In the genomic region with DNA sequence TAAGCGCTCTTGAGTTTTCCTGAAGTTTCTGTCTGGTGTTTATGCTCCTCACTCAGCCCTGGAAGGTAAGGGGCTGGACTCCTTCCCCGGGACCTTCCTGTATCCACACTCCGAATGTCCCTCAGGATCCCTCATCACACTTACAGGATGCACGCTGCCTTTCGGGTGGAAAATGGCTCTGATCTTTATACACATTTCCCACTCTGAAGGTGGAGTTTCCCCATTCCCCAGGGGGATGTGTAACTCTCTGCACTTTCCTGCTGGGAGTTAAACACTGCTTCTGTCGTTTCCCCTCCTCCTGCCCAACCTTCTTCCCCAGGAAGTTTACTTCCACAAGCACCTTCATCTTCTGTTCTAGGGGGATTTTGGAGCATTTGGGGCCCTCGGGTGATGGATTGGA, we compare ENCODE assay signal across 19 cellular contexts.
"Had no signal": no experiment of that assay in that cellular context is flagged by ENCODE, and none has a peak within 500 bp of the region (broad histone marks: within the 10 kb centered on the region; RNA-seq: fewer than 3 reads in every experiment).

No MANE protein-coding gene starts in this region.

- H3K4me3 ChIP-seq: colonic mucosa, stomach, thoracic aorta had no signal

- H3K36me3 Mint-ChIP-seq: activated naive CD4-positive, alpha-beta T cell treated with anti-CD3 and anti-CD28 coated beads, Interleukin-2, amount 10 ng/mL, durations not matched to agents 7 days and 5 days; immature natural killer cell; natural killer cell treated with Interleukin-12 subunit alpha and Interleukin-12 subunit beta and Interleukin-15 and Interleukin-18, amount 100 ng/mL, for 72 hours; WTC11 had no signal

- H3K9me3 ChIP-seq: colonic mucosa, stomach, thoracic aorta had no signal

- H3K9me3 Mint-ChIP-seq: activated CD4-positive, alpha-beta memory T cell treated with anti-CD3 and anti-CD28 coated beads, Interleukin-2, amount 10 ng/mL, durations not matched to agents 7 days and 5 days; activated naive CD4-positive, alpha-beta T cell treated with anti-CD3 and anti-CD28 coated beads, Interleukin-2, amount 10 ng/mL, durations not matched to agents 7 days and 5 days; activated T-cell treated with anti-CD3 and anti-CD28 coated beads, Interleukin-2, amount 50 U/mL, for 24 hours; immature natural killer cell; natural killer cell treated with Interleukin-12 subunit alpha and Interleukin-12 subunit beta and Interleukin-15 and Interleukin-18, amount 100 ng/mL, for 72 hours; WTC11 had no signal

- H3K4me1 ChIP-seq: colonic mucosa, foreskin keratinocyte had no signal

- H3K27ac ChIP-seq: colonic mucosa, foreskin keratinocyte, thoracic aorta had no signal

- H3K4me1 Mint-ChIP-seq: activated CD4-positive, alpha-beta memory T cell treated with anti-CD3 and anti-CD28 coated beads, Interleukin-2, amount 10 ng/mL, durations not matched to agents 7 days and 5 days; activated naive CD4-positive, alpha-beta T cell treated with anti-CD3 and anti-CD28 coated beads, Interleukin-2, amount 10 ng/mL, durations not matched to agents 7 days and 5 days; immature natural killer cell had no signal

- ATAC-seq: foreskin keratinocyte; left colon; natural killer cell treated with Interleukin-12 subunit alpha and Interleukin-12 subunit beta and Interleukin-15 and Interleukin-18, amount 100 ng/mL, for 72 hours had no signal

- H3K4me3 Mint-ChIP-seq: activated CD4-positive, alpha-beta memory T cell treated with anti-CD3 and anti-CD28 coated beads, Interleukin-2, amount 10 ng/mL, durations not matched to agents 7 days and 5 days; activated naive CD4-positive, alpha-beta T cell treated with anti-CD3 and anti-CD28 coated beads, Interleukin-2, amount 10 ng/mL, durations not matched to agents 7 days and 5 days; activated T-cell treated with anti-CD3 and anti-CD28 coated beads, Interleukin-2, amount 50 U/mL, for 24 hours; immature natural killer cell; natural killer cell treated with Interleukin-12 subunit alpha and Interleukin-12 subunit beta and Interleukin-15 and Interleukin-18, amount 100 ng/mL, for 72 hours; WTC11 had no signal

- H3K27me3 ChIP-seq: colonic mucosa, foreskin keratinocyte, stomach had no signal

- H3K36me3 ChIP-seq: colonic mucosa, stomach, thoracic aorta had no signal

- FAIRE-seq: TTC549, urothelium cell line had no signal

- H3K27me3 Mint-ChIP-seq: activated T-cell treated with anti-CD3 and anti-CD28 coated beads, Interleukin-2, amount 50 U/mL, for 24 hours; progenitor cell of endocrine pancreas had no signal

- H3K27ac Mint-ChIP-seq: activated CD4-positive, alpha-beta memory T cell treated with anti-CD3 and anti-CD28 coated beads, Interleukin-2, amount 10 ng/mL, durations not matched to agents 7 days and 5 days; activated naive CD4-positive, alpha-beta T cell treated with anti-CD3 and anti-CD28 coated beads, Interleukin-2, amount 10 ng/mL, durations not matched to agents 7 days and 5 days; activated T-cell treated with anti-CD3 and anti-CD28 coated beads, Interleukin-2, amount 50 U/mL, for 24 hours; immature natural killer cell; natural killer cell treated with Interleukin-12 subunit alpha and Interleukin-12 subunit beta and Interleukin-15 and Interleukin-18, amount 100 ng/mL, for 72 hours; progenitor cell of endocrine pancreas; WTC11 had no signal

- DNase-seq: activated CD4-positive, alpha-beta memory T cell treated with anti-CD3 and anti-CD28 coated beads, Interleukin-2, amount 10 ng/mL, durations not matched to agents 7 days and 5 days; activated CD4-positive, alpha-beta T cell treated with anti-CD3 and anti-CD28 coated beads for 4 hours; activated naive CD4-positive, alpha-beta T cell treated with anti-CD3 and anti-CD28 coated beads, Interleukin-2, amount 10 ng/mL, durations not matched to agents 7 days and 5 days; activated T-cell treated with anti-CD3 and anti-CD28 coated beads, Interleukin-2, amount 50 U/mL, for 24 hours; central memory CD4-positive, alpha-beta T cell; colonic mucosa; effector CD4-positive, alpha-beta T cell; foreskin keratinocyte; immature natural killer cell; left colon; mesenchymal stem cell; occipital lobe; stomach had no signal
